21 cellular contexts compared by ENCODE assay signal in genomic region chr1:18932879-18933278, GRCh38. TPM values are rescaled to one million over a fixed set of nuclear protein-coding genes. Genes with fewer than 3 reads are reported as not detected.
A peak's percentile ranks its signal among the peaks of the same experiment; 100 is the strongest.
DNase-seq lines count a peak whose midpoint lies in the region; ATAC-seq and TF ChIP-seq lines count a peak whose summit lies in the region.
"Had no signal": no experiment of that assay in that cellular context is flagged by ENCODE, and none has a peak within 500 bp of the region (broad histone marks: within the 10 kb centered on the region; RNA-seq: fewer than 3 reads in every experiment).

No MANE protein-coding gene starts in this region.

- no peak for TF ChIP-seq POLR2A in HCT116 (IDR thresholded peaks at IDR 0.05; ENCODE audit: borderline replicate concordance, extremely low read depth, insufficient read depth, insufficient read length)

- H3K9me2 ChIP-seq in HCT116 (ENCODE audit: insufficient read depth): no peaks in the 10 kb centered on the region

- H3K9ac ChIP-seq in HCT116 (ENCODE audit: low read length) (no peak overlapping the region), endodermal cell (ENCODE audit: extremely low read depth, low read length, poor library complexity, severe bottlenecking) (no peak overlapping the region)
- H3K9ac ChIP-seq: KMS-11 had no signal

- H3K27me3 Mint-ChIP-seq in endodermal cell (ENCODE audit: insufficient read depth) (peaks cover 2% of the 10 kb centered on the region), osteocyte (ENCODE audit: unreplicated experiment) (no peaks in the 10 kb centered on the region), natural killer cell (ENCODE audit: low read depth in 2 of 2) (no peaks in the 10 kb centered on the region)
- H3K27me3 Mint-ChIP-seq: activated naive CD8-positive, alpha-beta T cell treated with anti-CD3 and anti-CD28 coated beads, Interleukin-2, amount 10 ng/mL, durations not matched to agents 7 days and 5 days; stimulated activated naive B cell treated with anti-CD40 and anti-IgM and Interleukin-4, amounts not matched to agents 10 μg/mL and 1 μg/mL and 100 μg/mL, for 72 hours had no signal

- H3K4me3 Mint-ChIP-seq in endodermal cell: no peak overlapping the region
- no peak overlapping the region for H3K4me3 Mint-ChIP-seq in osteocyte (ENCODE audit: unreplicated experiment)
- H3K4me3 Mint-ChIP-seq in natural killer cell: no peak overlapping the region
- H3K4me3 Mint-ChIP-seq: activated naive CD8-positive, alpha-beta T cell treated with anti-CD3 and anti-CD28 coated beads, Interleukin-2, amount 10 ng/mL, durations not matched to agents 7 days and 5 days; activated T-cell treated with anti-CD3 and anti-CD28 coated beads, Interleukin-2, amount 50 U/mL, for 72 hours; brain; stimulated activated naive B cell treated with anti-CD40 and anti-IgM and Interleukin-4, amounts not matched to agents 10 μg/mL and 1 μg/mL and 100 μg/mL, for 72 hours had no signal

- no peak for DNase-seq in HCT116 (ENCODE audit: low read depth, low spot score)
- no peak for DNase-seq in RWPE2 (ENCODE audit: low spot score)
- peak; percentile 71 for DNase-seq in endodermal cell
- no peak for DNase-seq in osteocyte (ENCODE audit: extremely low spot score, unreplicated experiment)
- DNase-seq in NCI-H1694 (lab: John Stamatoyannopoulos, UW): no peak
- DNase-seq in effector CD8-positive, alpha-beta T cell (lab: John Stamatoyannopoulos, UW): no peak
- DNase-seq in natural killer cell: no peak
- DNase-seq: activated naive CD8-positive, alpha-beta T cell treated with anti-CD3 and anti-CD28 coated beads, Interleukin-2, amount 10 ng/mL, durations not matched to agents 7 days and 5 days; activated T-cell treated with anti-CD3 and anti-CD28 coated beads, Interleukin-2, amount 50 U/mL, for 72 hours; cortex of kidney; left ventricle myocardium inferior; NCI-H1048; NCI-H2029 treated with DMSO at 0.1 percent for 48 hours; SHP77; stimulated activated naive B cell treated with anti-CD40 and anti-IgM and Interleukin-4, amounts not matched to agents 10 μg/mL and 1 μg/mL and 100 μg/mL, for 72 hours; T-helper 1 cell had no signal

- intact Hi-C loops in HCT116 (cut with micrococcal nuclease) (no loop called here), natural killer cell (cut with micrococcal nuclease) (no loop called here)

- no peaks in the 10 kb centered on the region for H3K36me3 ChIP-seq in HCT116 (ENCODE audit: control insufficient read depth in 1 of 2, insufficient read depth in 2 of 2, low read length in 2 of 2)
- H3K36me3 ChIP-seq in RWPE2 (ENCODE audit: low read depth): peaks cover 3% of the 10 kb centered on the region; the same call in 1 of the 2 replicates
- no peaks in the 10 kb centered on the region for H3K36me3 ChIP-seq in endodermal cell (ENCODE audit: control insufficient read depth, insufficient read depth, low read length)
- H3K36me3 ChIP-seq: left ventricle myocardium inferior, tibial nerve had no signal

- H3K27ac Mint-ChIP-seq in endodermal cell (peak overlapping the region; percentile 45), osteocyte (ENCODE audit: unreplicated experiment) (peak overlapping the region; percentile 71), natural killer cell (no peak overlapping the region)
- H3K27ac Mint-ChIP-seq: activated naive CD8-positive, alpha-beta T cell treated with anti-CD3 and anti-CD28 coated beads, Interleukin-2, amount 10 ng/mL, durations not matched to agents 7 days and 5 days; activated T-cell treated with anti-CD3 and anti-CD28 coated beads, Interleukin-2, amount 50 U/mL, for 72 hours had no signal

- TF ChIP-seq RAD21 in HCT116 (IDR thresholded peaks at IDR 0.05; ENCODE audit: low read depth): no peak

- no peak overlapping the region for H2AFZ ChIP-seq in HCT116 (ENCODE audit: low read depth, low read length, poor library complexity, severe bottlenecking)

- H3K9me3 Mint-ChIP-seq in endodermal cell (no peaks in the 10 kb centered on the region), osteocyte (ENCODE audit: unreplicated experiment) (no peaks in the 10 kb centered on the region), natural killer cell (no peaks in the 10 kb centered on the region)
- H3K9me3 Mint-ChIP-seq: activated naive CD8-positive, alpha-beta T cell treated with anti-CD3 and anti-CD28 coated beads, Interleukin-2, amount 10 ng/mL, durations not matched to agents 7 days and 5 days; activated T-cell treated with anti-CD3 and anti-CD28 coated beads, Interleukin-2, amount 50 U/mL, for 72 hours; brain; stimulated activated naive B cell treated with anti-CD40 and anti-IgM and Interleukin-4, amounts not matched to agents 10 μg/mL and 1 μg/mL and 100 μg/mL, for 72 hours had no signal

- H3K27ac ChIP-seq in HCT116 (ENCODE audit: low read depth, low read length) (no peak overlapping the region), RWPE2 (ENCODE audit: poor library complexity, severe bottlenecking) (peak overlapping the region; percentile 39), endodermal cell (ENCODE audit: low read depth, low read length) (no peak overlapping the region)
- H3K27ac ChIP-seq: KMS-11, left ventricle myocardium inferior, tibial nerve had no signal

- no peaks in the 10 kb centered on the region for H3K27me3 ChIP-seq in HCT116 (ENCODE audit: insufficient read depth, low read length)
- H3K27me3 ChIP-seq in RWPE2 (ENCODE audit: insufficient read depth, poor library complexity, severe bottlenecking): no peaks in the 10 kb centered on the region
- H3K27me3 ChIP-seq in endodermal cell (ENCODE audit: control insufficient read depth, insufficient read depth, low read length, poor library complexity, severe bottlenecking): no peaks in the 10 kb centered on the region
- H3K27me3 ChIP-seq: tibial nerve had no signal

- no peak for TF ChIP-seq CTCF in HCT116 (IDR thresholded peaks at IDR 0.05 in 2 of 3, conservative IDR thresholded peaks at IDR 0.05 in 1 of 3; ENCODE audit: borderline replicate concordance in 1 of 3, insufficient read depth in 1 of 3, low read depth in 2 of 3, low read length in 2 of 3)
- no peak for TF ChIP-seq CTCF in RWPE2 (IDR thresholded peaks at IDR 0.05; ENCODE audit: poor library complexity, severe bottlenecking)
- TF ChIP-seq CTCF in endodermal cell (conservative IDR thresholded peaks at IDR 0.05): no peak
- no peak for TF ChIP-seq CTCF in osteocyte (IDR thresholded peaks at IDR 0.05)
- TF ChIP-seq CTCF in natural killer cell (IDR thresholded peaks at IDR 0.05): no peak

- peak overlapping the region; percentile 33 for H3K4me2 ChIP-seq in HCT116 (ENCODE audit: low read length)
- H3K4me2 ChIP-seq: KMS-11 had no signal

- CTCF ChIA-PET in HCT116 (lab: Charles Lee): interaction anchor here (1.7 kb wide), 1 partner anchor 26 kb away, joined by 7 read pairs; no protein-coding TSS in a partner anchor

- BruUV-seq in HCT116 (replicated peaks; lab: Mats Ljungman, UMichigan): no TSS peak

- peaks cover 11 to 59% of the 10 kb centered on the region in 2 experiments for H3K4me1 ChIP-seq in HCT116 (ENCODE audit: control insufficient read depth in 1 of 2, insufficient read depth in 2 of 2, low read length in 2 of 2)
- H3K4me1 ChIP-seq in RWPE2 (ENCODE audit: insufficient read depth, poor library complexity, severe bottlenecking): peaks cover 26% of the 10 kb centered on the region
- no peaks in the 10 kb centered on the region for H3K4me1 ChIP-seq in endodermal cell (ENCODE audit: control insufficient read depth, insufficient read depth, low read length)

- no peaks in the 10 kb centered on the region for H3K36me3 Mint-ChIP-seq in endodermal cell (ENCODE audit: low read depth)
- H3K36me3 Mint-ChIP-seq in osteocyte (ENCODE audit: unreplicated experiment): no peaks in the 10 kb centered on the region
- H3K36me3 Mint-ChIP-seq in natural killer cell: no peaks in the 10 kb centered on the region
- H3K36me3 Mint-ChIP-seq: activated naive CD8-positive, alpha-beta T cell treated with anti-CD3 and anti-CD28 coated beads, Interleukin-2, amount 10 ng/mL, durations not matched to agents 7 days and 5 days; brain; stimulated activated naive B cell treated with anti-CD40 and anti-IgM and Interleukin-4, amounts not matched to agents 10 μg/mL and 1 μg/mL and 100 μg/mL, for 72 hours had no signal

- 56 to 80% methylated on average over 1 to 7 of the region's 7 CpGs for WGBS in endodermal cell (ENCODE audit: insufficient coverage in 1 of 2, insufficient read length in 1 of 2), 2 experiments

- ATAC-seq in HCT116 (no peak), RWPE2 (ENCODE audit: low read depth) (no peak), natural killer cell (no peak), GM18873 (IDR thresholded peaks at IDR 0.05; ENCODE audit: low FRiP score, unreplicated experiment) (no peak)
- ATAC-seq: activated T-cell treated with anti-CD3 and anti-CD28 coated beads, Interleukin-2, amount 50 U/mL, for 72 hours; right cardiac atrium; stimulated activated naive B cell treated with anti-CD40 and anti-IgM and Interleukin-4, amounts not matched to agents 10 μg/mL and 1 μg/mL and 100 μg/mL, for 72 hours had no signal

- POLR2A ChIA-PET in HCT116 (lab: Charles Lee): no interaction called here

- H3K4me3 ChIP-seq in HCT116 (replicated peaks in 1 of 2; ENCODE audit: low read depth in 1 of 2, low read length in 2 of 2) (no peak overlapping the region), RWPE2 (ENCODE audit: severe bottlenecking) (no peak overlapping the region), endodermal cell (ENCODE audit: low read length) (no peak overlapping the region)
- H3K4me3 ChIP-seq: left ventricle myocardium inferior, tibial nerve had no signal

- peaks cover 27% of the 10 kb centered on the region for H3K4me1 Mint-ChIP-seq in endodermal cell
- peaks cover 28% of the 10 kb centered on the region for H3K4me1 Mint-ChIP-seq in osteocyte (ENCODE audit: unreplicated experiment)
- peaks cover 60 to 73% of the 10 kb centered on the region in 2 donors for H3K4me1 Mint-ChIP-seq in natural killer cell

- RAD21 ChIA-PET in HCT116 (lab: Charles Lee; ENCODE audit: low non-redundant PET in 1 of 2, low total read pairs in 2 of 2, uncharacterized antibody in 2 of 2, unreplicated experiment in 2 of 2): no interaction called here

- H3K9me3 ChIP-seq in HCT116 (ENCODE audit: control insufficient read depth in 1 of 2, insufficient read depth in 1 of 2, low read depth in 1 of 2, low read length in 2 of 2): no peaks in the 10 kb centered on the region
- no peaks in the 10 kb centered on the region for H3K9me3 ChIP-seq in RWPE2 (ENCODE audit: severe bottlenecking)
- H3K9me3 ChIP-seq in endodermal cell (ENCODE audit: control insufficient read depth, low read length): no peaks in the 10 kb centered on the region
- H3K9me3 ChIP-seq: left ventricle myocardium inferior, tibial nerve had no signal

- H4K20me1 ChIP-seq in HCT116 (ENCODE audit: insufficient read depth): no peaks in the 10 kb centered on the region

- peaks cover 88% of the 10 kb centered on the region for H3K79me2 ChIP-seq in HCT116 (ENCODE audit: insufficient read depth, low read length)

RNA-seq across cellular contexts. Expression of gene IFFO2, which starts 23.6 kb away (rescaled TPM):
- 15.6 TPM for total RNA-seq in HCT116 (2021; ENCODE audit: unreplicated experiment)
- 11.7 and 15.6 TPM in 2 replicates for polyA plus RNA-seq in HCT116 (2012)
- 1 to 10 TPM; 4.6 to 6.4 TPM for total RNA-seq in endodermal cell
- 7.7 TPM for polyA plus RNA-seq in endodermal cell (2013, experiment 1 of 2)
- 6.8 TPM for polyA plus RNA-seq in endodermal cell (2013, experiment 2 of 2)
- total RNA-seq in osteocyte: 6.8 and 8.0 TPM in 2 replicates
- total RNA-seq in natural killer cell: 100 to 1,000 TPM in 1 of 3 donors, 10 to 100 TPM in 2; 52.4 to 105 (median 66.5) TPM

RNA-seq across cellular contexts. Expression of gene ALDH4A1, which starts 30.5 kb away (rescaled TPM):
- total RNA-seq in HCT116 (2021; ENCODE audit: unreplicated experiment) (12.6 TPM), endodermal cell (10 to 100 TPM in 1 of 2 donors, 1 to 10 TPM in 1; 7.6 to 18.7 TPM), osteocyte (13.7 and 13.8 TPM in 2 replicates), natural killer cell (1 to 10 TPM; 3.4 to 4.1 (median 3.7) TPM)
- polyA plus RNA-seq in HCT116 (2012): 9.0 and 11.3 TPM in 2 replicates
- 13.0 TPM for polyA plus RNA-seq in endodermal cell (2013, experiment 1 of 2)
- polyA plus RNA-seq in endodermal cell (2013, experiment 2 of 2): 13.1 TPM

Comparison
In these comparisons a context has a peak if more than half of its experiments do, and no peak if none do; other contexts are left out.
1. H3K27ac Mint-ChIP-seq: peak in endodermal cell (single experiment) and osteocyte (single experiment); none in natural killer cell (0 of 2).